22 cellular contexts compared by ENCODE assay signal in genomic region chr2:219723311-219723710, GRCh38.
DNase-seq lines count a peak whose midpoint lies in the region; ATAC-seq and TF ChIP-seq lines count a peak whose summit lies in the region.
"Had no signal": no experiment of that assay in that cellular context is flagged by ENCODE, and none has a peak within 500 bp of the region (broad histone marks: within the 10 kb centered on the region; RNA-seq: fewer than 3 reads in every experiment).

No MANE protein-coding gene starts in this region.

- intact Hi-C loops in HCT116 (cut with micrococcal nuclease), result no loop called here
- intact Hi-C loops in esophagus muscularis mucosa (cut with DNase I), result no loop called here
- intact Hi-C loops in dorsolateral prefrontal cortex (cut with DNase I), result no loop called here

- no peak for ATAC-seq in HCT116
- no peak for ATAC-seq in HG03439 (IDR thresholded peaks at IDR 0.05; ENCODE audit: unreplicated experiment)
- ATAC-seq in HG03520 (IDR thresholded peaks at IDR 0.05; ENCODE audit: unreplicated experiment), result no peak
- ATAC-seq: A549 had no signal

- no peak overlapping the region for H3K9ac ChIP-seq in HCT116 (ENCODE audit: low read length)
- H3K9ac ChIP-seq: BLaER1 treated with 17β-estradiol and CSF1 and Interleukin-3, amounts not matched to agents 10 nM and 100 nM had no signal

- CTCF ChIA-PET in HCT116 (lab: Charles Lee), result no interaction called here

- no TSS peak for BruUV-seq in HCT116 (replicated peaks; lab: Mats Ljungman, UMichigan)

- 71% methylated on average over 4 of the region's 4 CpGs for WGBS in esophagus muscularis mucosa

- peaks cover 0 to 18% of the 10 kb centered on the region in 2 experiments; a peak in 1 of 4 replicates for H3K36me3 ChIP-seq in HCT116 (ENCODE audit: control insufficient read depth in 1 of 2, insufficient read depth in 2 of 2, low read length in 2 of 2)
- no peaks in the 10 kb centered on the region for H3K36me3 ChIP-seq in esophagus muscularis mucosa
- H3K36me3 ChIP-seq: BE2C; BLaER1 treated with 17β-estradiol and CSF1 and Interleukin-3, amounts not matched to agents 10 nM and 100 nM had no signal

- TF ChIP-seq CTCF in HCT116 (IDR thresholded peaks at IDR 0.05 in 2 of 3, conservative IDR thresholded peaks at IDR 0.05 in 1 of 3; ENCODE audit: borderline replicate concordance in 1 of 3, insufficient read depth in 1 of 3, low read depth in 2 of 3, low read length in 2 of 3) (no peak), esophagus muscularis mucosa (IDR thresholded peaks at IDR 0.05) (no peak), dorsolateral prefrontal cortex (IDR thresholded peaks at IDR 0.05 in 54 of 56, conservative IDR thresholded peaks at IDR 0.05 in 2 of 56; ENCODE audit: low read depth in 1 of 56, partially characterized antibody in 56 of 56) (no peak)

- peaks cover 92% of the 10 kb centered on the region for H3K79me2 ChIP-seq in HCT116 (ENCODE audit: insufficient read depth, low read length)

- H3K27ac ChIP-seq in HCT116 (ENCODE audit: low read depth, low read length) (peak overlapping the region; percentile 50), esophagus muscularis mucosa (replicated peaks in 1 of 4) (no peak overlapping the region), dorsolateral prefrontal cortex (no peak overlapping the region)
- H3K27ac ChIP-seq: A549; BLaER1 treated with 17β-estradiol and CSF1 and Interleukin-3, amounts not matched to agents 10 nM and 100 nM had no signal

- H2AFZ ChIP-seq in HCT116 (ENCODE audit: low read depth, low read length, poor library complexity, severe bottlenecking), result no peak overlapping the region

- TF ChIP-seq RAD21 in HCT116 (IDR thresholded peaks at IDR 0.05; ENCODE audit: low read depth), result no peak

- H3K4me1 ChIP-seq in HCT116 (ENCODE audit: control insufficient read depth in 1 of 2, insufficient read depth in 2 of 2, low read length in 2 of 2), result peaks cover 35 to 91% of the 10 kb centered on the region in 2 experiments
- H3K4me1 ChIP-seq in esophagus muscularis mucosa, result peaks cover 0 to 10% (median 0%) of the 10 kb centered on the region in 4 donors
- H3K4me1 ChIP-seq: A549, BE2C had no signal

- H4K20me1 ChIP-seq in HCT116 (ENCODE audit: insufficient read depth), result no peaks in the 10 kb centered on the region
- H4K20me1 ChIP-seq: BLaER1 treated with 17β-estradiol and CSF1 and Interleukin-3, amounts not matched to agents 10 nM and 100 nM had no signal

- H3K9me2 ChIP-seq in HCT116 (ENCODE audit: insufficient read depth), result no peaks in the 10 kb centered on the region

- no peaks in the 10 kb centered on the region for H3K27me3 ChIP-seq in HCT116 (ENCODE audit: insufficient read depth, low read length)
- no peaks in the 10 kb centered on the region for H3K27me3 ChIP-seq in esophagus muscularis mucosa
- peaks cover 0 to 2% (median 0%) of the 10 kb centered on the region in 45 donors for H3K27me3 ChIP-seq in dorsolateral prefrontal cortex
- H3K27me3 ChIP-seq: BLaER1 treated with 17β-estradiol and CSF1 and Interleukin-3, amounts not matched to agents 10 nM and 100 nM had no signal

- 0 out of 2 replicates have a peak overlapping the region, but pooled peaks have one; percentile 41 for H3K4me2 ChIP-seq in HCT116 (ENCODE audit: low read length)
- H3K4me2 ChIP-seq: A549; BLaER1 treated with 17β-estradiol and CSF1 and Interleukin-3, amounts not matched to agents 10 nM and 100 nM had no signal

- no peaks in the 10 kb centered on the region for H3K9me3 ChIP-seq in HCT116 (ENCODE audit: control insufficient read depth in 1 of 2, insufficient read depth in 1 of 2, low read depth in 1 of 2, low read length in 2 of 2)
- H3K9me3 ChIP-seq in esophagus muscularis mucosa, result no peaks in the 10 kb centered on the region
- H3K9me3 ChIP-seq: A549; BE2C; BLaER1 treated with 17β-estradiol and CSF1 and Interleukin-3, amounts not matched to agents 10 nM and 100 nM had no signal

- TF ChIP-seq POLR2A in HCT116 (IDR thresholded peaks at IDR 0.05; ENCODE audit: borderline replicate concordance, extremely low read depth, insufficient read depth, insufficient read length), result no peak
- no peak for TF ChIP-seq POLR2A in esophagus muscularis mucosa (IDR thresholded peaks at IDR 0.05; ENCODE audit: low read depth)

- no peak for TF ChIP-seq EP300 in esophagus muscularis mucosa (IDR thresholded peaks at IDR 0.05)

- H3K4me3 ChIP-seq in HCT116 (replicated peaks in 1 of 2; ENCODE audit: low read depth in 1 of 2, low read length in 2 of 2), result no peak overlapping the region
- H3K4me3 ChIP-seq in esophagus muscularis mucosa, result no peak overlapping the region
- H3K4me3 ChIP-seq in dorsolateral prefrontal cortex, result no peak overlapping the region
- H3K4me3 ChIP-seq: A549; BLaER1 treated with 17β-estradiol and CSF1 and Interleukin-3, amounts not matched to agents 10 nM and 100 nM had no signal

- POLR2A ChIA-PET in HCT116 (lab: Charles Lee), result no interaction called here

- DNase-seq in COLO829 (ENCODE audit: low spot score) (peak; percentile 93), HCT116 (ENCODE audit: low read depth, low spot score) (no peak), esophagus muscularis mucosa (ENCODE audit: extremely low spot score) (peak; percentile 47), islet precursor cell (peak; percentile 12), dorsolateral prefrontal cortex (no peak)
- DNase-seq: 8988T; ACHN; AML-193; BE2C; Calu3; CD4-positive, alpha-beta T cell; CD8-positive, alpha-beta memory T cell; COR-L47; DMS53; DMS79 treated with DMSO at 0.1 percent for 48 hours; GF-D8; H7; HCEC 1CT had no signal

- RAD21 ChIA-PET in HCT116 (lab: Charles Lee; ENCODE audit: low non-redundant PET in 1 of 2, low total read pairs in 2 of 2, uncharacterized antibody in 2 of 2, unreplicated experiment in 2 of 2), result no interaction called here

TF ChIP-seq in HCT116, 20 proteins besides CTCF, POLR2A, EP300 and RAD21:
- TF ChIP-seq ATF3 (IDR thresholded peaks at IDR 0.05), result no peak
- TF ChIP-seq SP1 (IDR thresholded peaks at IDR 0.05; ENCODE audit: low read depth), result no peak
- no peak for TF ChIP-seq POLR2AphosphoS5 (IDR thresholded peaks at IDR 0.05; ENCODE audit: low read depth, low read length)
- TF ChIP-seq SIN3A (IDR thresholded peaks at IDR 0.05; ENCODE audit: low read depth), result no peak
- TF ChIP-seq CBX3 (IDR thresholded peaks at IDR 0.05; ENCODE audit: low read depth), result no peak
- no peak for TF ChIP-seq ELF1 (IDR thresholded peaks at IDR 0.05; ENCODE audit: borderline replicate concordance, low read depth)
- TF ChIP-seq EZH2 (IDR thresholded peaks at IDR 0.05), result no peak

Comparison
In these comparisons a context has a peak if more than half of its experiments do, and no peak if none do; other contexts are left out.
1. DNase-seq: peak in COLO829 (single experiment), esophagus muscularis mucosa (single experiment) and islet precursor cell (single experiment); none in HCT116 (single experiment) and dorsolateral prefrontal cortex (0 of 10).